Comparison of ENCODE assay signal across 1 cellular context in the genomic region with DNA sequence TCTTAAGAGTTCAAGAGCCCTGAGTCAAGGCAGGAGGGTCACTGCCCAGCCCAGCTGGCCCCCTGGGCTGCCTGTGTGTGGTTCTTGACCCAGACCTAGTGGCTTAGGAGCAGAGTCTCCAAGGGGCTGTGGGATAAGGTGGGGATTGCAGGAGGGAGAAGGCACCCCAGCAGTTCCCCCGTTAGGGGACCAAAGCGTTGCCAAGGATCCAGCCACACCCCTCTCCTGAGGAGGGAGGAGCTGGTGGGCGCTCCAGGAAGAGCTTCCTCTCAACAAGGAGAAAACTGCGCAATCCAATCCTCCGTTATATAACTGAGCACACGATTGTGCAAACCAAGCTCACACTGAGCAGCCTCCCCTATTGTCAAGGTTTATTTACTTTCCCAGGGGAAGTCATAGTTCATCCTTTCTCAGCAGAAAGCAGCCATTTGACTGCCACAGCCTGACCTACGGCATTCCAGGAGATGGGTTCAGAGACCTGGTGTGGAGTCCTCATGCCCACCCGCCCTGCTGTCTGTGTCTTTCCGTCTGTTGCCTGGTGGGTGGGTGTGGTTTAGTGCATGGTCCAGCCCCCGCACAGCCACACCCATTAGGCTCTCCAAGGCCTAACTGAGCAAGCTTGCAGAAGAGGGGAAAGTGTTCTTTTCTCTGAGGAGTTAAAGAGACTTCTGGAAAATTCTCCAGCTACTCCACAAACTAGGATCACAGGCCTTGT.
A peak's percentile ranks its signal among the peaks of the same experiment; 100 is the strongest.
TF ChIP-seq lines count a peak whose summit lies in the region.

No MANE protein-coding gene starts in this region.

TF ChIP-seq in HepG2, 621 proteins besides CTCF, POLR2A, EP300 and RAD21 (continued from another document and continues in another):
- TF ChIP-seq, protein P1, sequence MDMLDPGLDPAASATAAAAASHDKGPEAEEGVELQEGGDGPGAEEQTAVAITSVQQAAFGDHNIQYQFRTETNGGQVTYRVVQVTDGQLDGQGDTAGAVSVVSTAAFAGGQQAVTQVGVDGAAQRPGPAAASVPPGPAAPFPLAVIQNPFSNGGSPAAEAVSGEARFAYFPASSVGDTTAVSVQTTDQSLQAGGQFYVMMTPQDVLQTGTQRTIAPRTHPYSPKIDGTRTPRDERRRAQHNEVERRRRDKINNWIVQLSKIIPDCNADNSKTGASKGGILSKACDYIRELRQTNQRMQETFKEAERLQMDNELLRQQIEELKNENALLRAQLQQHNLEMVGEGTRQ (IDR thresholded peaks at IDR 0.05; ENCODE audit: low read depth, low read length): no peak
- TF ChIP-seq, protein P1 (CRISPR knock-in tag; IDR thresholded peaks at IDR 0.05; ENCODE audit: borderline replicate concordance): no peak
- TF ChIP-seq ZNF775 (CRISPR knock-in tag; IDR thresholded peaks at IDR 0.05; ENCODE audit: borderline replicate concordance) (no peak), GABPB1 (CRISPR knock-in tag; IDR thresholded peaks at IDR 0.05) (peak; percentile 66), DR1 (CRISPR knock-in tag; IDR thresholded peaks at IDR 0.05) (peak; percentile 61), SMC3 (IDR thresholded peaks at IDR 0.05; ENCODE audit: low read length) (peak; percentile 56; the same call in 1 of the 2 replicates), PCBP1 (IDR thresholded peaks at IDR 0.05; ENCODE audit: borderline replicate concordance, low read depth, low read length) (no peak), ZNF253 (CRISPR knock-in tag; IDR thresholded peaks at IDR 0.05; ENCODE audit: borderline replicate concordance) (no peak), ZNF3 (CRISPR knock-in tag; IDR thresholded peaks at IDR 0.05) (peak; percentile 85), ZNF598 (CRISPR knock-in tag; IDR thresholded peaks at IDR 0.05; ENCODE audit: borderline replicate concordance) (no peak), BCL6 (CRISPR knock-in tag; IDR thresholded peaks at IDR 0.05) (peak; percentile 98), ZBTB7A (CRISPR knock-in tag; IDR thresholded peaks at IDR 0.05) (peak; percentile 78; the same call in 1 of the 2 replicates), ZSCAN22 (CRISPR knock-in tag; IDR thresholded peaks at IDR 0.05) (peak; percentile 87), CREB1 (IDR thresholded peaks at IDR 0.05) (no peak), CREB1 (CRISPR knock-in tag; IDR thresholded peaks at IDR 0.05) (peak; percentile 82)
- TF ChIP-seq, protein P2, sequence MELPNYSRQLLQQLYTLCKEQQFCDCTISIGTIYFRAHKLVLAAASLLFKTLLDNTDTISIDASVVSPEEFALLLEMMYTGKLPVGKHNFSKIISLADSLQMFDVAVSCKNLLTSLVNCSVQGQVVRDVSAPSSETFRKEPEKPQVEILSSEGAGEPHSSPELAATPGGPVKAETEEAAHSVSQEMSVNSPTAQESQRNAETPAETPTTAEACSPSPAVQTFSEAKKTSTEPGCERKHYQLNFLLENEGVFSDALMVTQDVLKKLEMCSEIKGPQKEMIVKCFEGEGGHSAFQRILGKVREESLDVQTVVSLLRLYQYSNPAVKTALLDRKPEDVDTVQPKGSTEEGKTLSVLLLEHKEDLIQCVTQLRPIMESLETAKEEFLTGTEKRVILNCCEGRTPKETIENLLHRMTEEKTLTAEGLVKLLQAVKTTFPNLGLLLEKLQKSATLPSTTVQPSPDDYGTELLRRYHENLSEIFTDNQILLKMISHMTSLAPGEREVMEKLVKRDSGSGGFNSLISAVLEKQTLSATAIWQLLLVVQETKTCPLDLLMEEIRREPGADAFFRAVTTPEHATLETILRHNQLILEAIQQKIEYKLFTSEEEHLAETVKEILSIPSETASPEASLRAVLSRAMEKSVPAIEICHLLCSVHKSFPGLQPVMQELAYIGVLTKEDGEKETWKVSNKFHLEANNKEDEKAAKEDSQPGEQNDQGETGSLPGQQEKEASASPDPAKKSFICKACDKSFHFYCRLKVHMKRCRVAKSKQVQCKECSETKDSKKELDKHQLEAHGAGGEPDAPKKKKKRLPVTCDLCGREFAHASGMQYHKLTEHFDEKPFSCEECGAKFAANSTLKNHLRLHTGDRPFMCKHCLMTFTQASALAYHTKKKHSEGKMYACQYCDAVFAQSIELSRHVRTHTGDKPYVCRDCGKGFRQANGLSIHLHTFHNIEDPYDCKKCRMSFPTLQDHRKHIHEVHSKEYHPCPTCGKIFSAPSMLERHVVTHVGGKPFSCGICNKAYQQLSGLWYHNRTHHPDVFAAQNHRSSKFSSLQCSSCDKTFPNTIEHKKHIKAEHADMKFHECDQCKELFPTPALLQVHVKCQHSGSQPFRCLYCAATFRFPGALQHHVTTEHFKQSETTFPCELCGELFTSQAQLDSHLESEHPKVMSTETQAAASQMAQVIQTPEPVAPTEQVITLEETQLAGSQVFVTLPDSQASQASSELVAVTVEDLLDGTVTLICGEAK (IDR thresholded peaks at IDR 0.05): no peak
- TF ChIP-seq, protein P2 (CRISPR knock-in tag; IDR thresholded peaks at IDR 0.05): peak; percentile 85
- TF ChIP-seq, protein P3, sequence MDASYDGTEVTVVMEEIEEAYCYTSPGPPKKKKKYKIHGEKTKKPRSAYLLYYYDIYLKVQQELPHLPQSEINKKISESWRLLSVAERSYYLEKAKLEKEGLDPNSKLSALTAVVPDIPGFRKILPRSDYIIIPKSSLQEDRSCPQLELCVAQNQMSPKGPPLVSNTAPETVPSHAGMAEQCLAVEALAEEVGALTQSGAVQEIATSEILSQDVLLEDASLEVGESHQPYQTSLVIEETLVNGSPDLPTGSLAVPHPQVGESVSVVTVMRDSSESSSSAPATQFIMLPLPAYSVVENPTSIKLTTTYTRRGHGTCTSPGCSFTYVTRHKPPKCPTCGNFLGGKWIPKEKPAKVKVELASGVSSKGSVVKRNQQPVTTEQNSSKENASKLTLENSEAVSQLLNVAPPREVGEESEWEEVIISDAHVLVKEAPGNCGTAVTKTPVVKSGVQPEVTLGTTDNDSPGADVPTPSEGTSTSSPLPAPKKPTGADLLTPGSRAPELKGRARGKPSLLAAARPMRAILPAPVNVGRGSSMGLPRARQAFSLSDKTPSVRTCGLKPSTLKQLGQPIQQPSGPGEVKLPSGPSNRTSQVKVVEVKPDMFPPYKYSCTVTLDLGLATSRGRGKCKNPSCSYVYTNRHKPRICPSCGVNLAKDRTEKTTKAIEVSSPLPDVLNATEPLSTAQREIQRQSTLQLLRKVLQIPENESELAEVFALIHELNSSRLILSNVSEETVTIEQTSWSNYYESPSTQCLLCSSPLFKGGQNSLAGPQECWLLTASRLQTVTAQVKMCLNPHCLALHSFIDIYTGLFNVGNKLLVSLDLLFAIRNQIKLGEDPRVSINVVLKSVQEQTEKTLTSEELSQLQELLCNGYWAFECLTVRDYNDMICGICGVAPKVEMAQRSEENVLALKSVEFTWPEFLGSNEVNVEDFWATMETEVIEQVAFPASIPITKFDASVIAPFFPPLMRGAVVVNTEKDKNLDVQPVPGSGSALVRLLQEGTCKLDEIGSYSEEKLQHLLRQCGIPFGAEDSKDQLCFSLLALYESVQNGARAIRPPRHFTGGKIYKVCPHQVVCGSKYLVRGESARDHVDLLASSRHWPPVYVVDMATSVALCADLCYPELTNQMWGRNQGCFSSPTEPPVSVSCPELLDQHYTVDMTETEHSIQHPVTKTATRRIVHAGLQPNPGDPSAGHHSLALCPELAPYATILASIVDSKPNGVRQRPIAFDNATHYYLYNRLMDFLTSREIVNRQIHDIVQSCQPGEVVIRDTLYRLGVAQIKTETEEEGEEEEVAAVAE (CRISPR knock-in tag; IDR thresholded peaks at IDR 0.05; ENCODE audit: borderline replicate concordance): peak; percentile 94
- TF ChIP-seq, protein P4, sequence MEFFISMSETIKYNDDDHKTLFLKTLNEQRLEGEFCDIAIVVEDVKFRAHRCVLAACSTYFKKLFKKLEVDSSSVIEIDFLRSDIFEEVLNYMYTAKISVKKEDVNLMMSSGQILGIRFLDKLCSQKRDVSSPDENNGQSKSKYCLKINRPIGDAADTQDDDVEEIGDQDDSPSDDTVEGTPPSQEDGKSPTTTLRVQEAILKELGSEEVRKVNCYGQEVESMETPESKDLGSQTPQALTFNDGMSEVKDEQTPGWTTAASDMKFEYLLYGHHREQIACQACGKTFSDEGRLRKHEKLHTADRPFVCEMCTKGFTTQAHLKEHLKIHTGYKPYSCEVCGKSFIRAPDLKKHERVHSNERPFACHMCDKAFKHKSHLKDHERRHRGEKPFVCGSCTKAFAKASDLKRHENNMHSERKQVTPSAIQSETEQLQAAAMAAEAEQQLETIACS (CRISPR knock-in tag; IDR thresholded peaks at IDR 0.05): no peak
- TF ChIP-seq, protein P5, sequence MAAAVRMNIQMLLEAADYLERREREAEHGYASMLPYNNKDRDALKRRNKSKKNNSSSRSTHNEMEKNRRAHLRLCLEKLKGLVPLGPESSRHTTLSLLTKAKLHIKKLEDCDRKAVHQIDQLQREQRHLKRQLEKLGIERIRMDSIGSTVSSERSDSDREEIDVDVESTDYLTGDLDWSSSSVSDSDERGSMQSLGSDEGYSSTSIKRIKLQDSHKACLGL (CRISPR knock-in tag; IDR thresholded peaks at IDR 0.05): no peak
- TF ChIP-seq, protein P6, sequence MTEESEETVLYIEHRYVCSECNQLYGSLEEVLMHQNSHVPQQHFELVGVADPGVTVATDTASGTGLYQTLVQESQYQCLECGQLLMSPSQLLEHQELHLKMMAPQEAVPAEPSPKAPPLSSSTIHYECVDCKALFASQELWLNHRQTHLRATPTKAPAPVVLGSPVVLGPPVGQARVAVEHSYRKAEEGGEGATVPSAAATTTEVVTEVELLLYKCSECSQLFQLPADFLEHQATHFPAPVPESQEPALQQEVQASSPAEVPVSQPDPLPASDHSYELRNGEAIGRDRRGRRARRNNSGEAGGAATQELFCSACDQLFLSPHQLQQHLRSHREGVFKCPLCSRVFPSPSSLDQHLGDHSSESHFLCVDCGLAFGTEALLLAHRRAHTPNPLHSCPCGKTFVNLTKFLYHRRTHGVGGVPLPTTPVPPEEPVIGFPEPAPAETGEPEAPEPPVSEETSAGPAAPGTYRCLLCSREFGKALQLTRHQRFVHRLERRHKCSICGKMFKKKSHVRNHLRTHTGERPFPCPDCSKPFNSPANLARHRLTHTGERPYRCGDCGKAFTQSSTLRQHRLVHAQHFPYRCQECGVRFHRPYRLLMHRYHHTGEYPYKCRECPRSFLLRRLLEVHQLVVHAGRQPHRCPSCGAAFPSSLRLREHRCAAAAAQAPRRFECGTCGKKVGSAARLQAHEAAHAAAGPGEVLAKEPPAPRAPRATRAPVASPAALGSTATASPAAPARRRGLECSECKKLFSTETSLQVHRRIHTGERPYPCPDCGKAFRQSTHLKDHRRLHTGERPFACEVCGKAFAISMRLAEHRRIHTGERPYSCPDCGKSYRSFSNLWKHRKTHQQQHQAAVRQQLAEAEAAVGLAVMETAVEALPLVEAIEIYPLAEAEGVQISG (CRISPR knock-in tag; IDR thresholded peaks at IDR 0.05): peak; percentile 88
- TF ChIP-seq, protein P7, sequence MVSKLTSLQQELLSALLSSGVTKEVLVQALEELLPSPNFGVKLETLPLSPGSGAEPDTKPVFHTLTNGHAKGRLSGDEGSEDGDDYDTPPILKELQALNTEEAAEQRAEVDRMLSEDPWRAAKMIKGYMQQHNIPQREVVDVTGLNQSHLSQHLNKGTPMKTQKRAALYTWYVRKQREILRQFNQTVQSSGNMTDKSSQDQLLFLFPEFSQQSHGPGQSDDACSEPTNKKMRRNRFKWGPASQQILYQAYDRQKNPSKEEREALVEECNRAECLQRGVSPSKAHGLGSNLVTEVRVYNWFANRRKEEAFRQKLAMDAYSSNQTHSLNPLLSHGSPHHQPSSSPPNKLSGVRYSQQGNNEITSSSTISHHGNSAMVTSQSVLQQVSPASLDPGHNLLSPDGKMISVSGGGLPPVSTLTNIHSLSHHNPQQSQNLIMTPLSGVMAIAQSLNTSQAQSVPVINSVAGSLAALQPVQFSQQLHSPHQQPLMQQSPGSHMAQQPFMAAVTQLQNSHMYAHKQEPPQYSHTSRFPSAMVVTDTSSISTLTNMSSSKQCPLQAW (CRISPR knock-in tag; IDR thresholded peaks at IDR 0.05): peak; percentile 96
- TF ChIP-seq, protein P8, sequence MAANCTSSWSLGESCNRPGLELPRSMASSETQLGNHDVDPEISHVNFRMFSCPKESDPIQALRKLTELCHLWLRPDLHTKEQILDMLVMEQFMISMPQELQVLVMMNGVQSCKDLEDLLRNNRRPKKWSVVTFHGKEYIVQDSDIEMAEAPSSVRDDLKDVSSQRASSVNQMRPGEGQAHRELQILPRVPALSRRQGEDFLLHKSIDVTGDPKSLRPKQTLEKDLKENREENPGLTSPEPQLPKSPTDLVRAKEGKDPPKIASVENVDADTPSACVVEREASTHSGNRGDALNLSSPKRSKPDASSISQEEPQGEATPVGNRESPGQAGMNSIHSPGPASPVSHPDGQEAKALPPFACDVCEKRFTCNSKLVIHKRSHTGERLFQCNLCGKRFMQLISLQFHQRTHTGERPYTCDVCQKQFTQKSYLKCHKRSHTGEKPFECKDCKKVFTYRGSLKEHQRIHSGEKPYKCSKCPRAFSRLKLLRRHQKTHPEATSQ (CRISPR knock-in tag; IDR thresholded peaks at IDR 0.05; ENCODE audit: borderline replicate concordance): no peak; the same call in 1 of the 2 replicates
